18 cellular contexts compared by ENCODE assay signal in genomic region chr3:55813268-55814097, GRCh38.
A peak's percentile ranks its signal among the peaks of the same experiment; 100 is the strongest.
DNase-seq lines count a peak whose midpoint lies in the region; ATAC-seq and TF ChIP-seq lines count a peak whose summit lies in the region.
"Had no signal": no experiment of that assay in that cellular context is flagged by ENCODE, and none has a peak within 500 bp of the region (broad histone marks: within the 10 kb centered on the region; RNA-seq: fewer than 3 reads in every experiment).

No MANE protein-coding gene starts in this region.

- peak; percentile 33 for ATAC-seq in omental fat pad (ENCODE audit: low FRiP score)
- no peak for ATAC-seq in activated T-helper 17 cell treated with anti-CD3 and anti-CD28 coated beads, Interleukin-2, amount 50 U/mL, for 72 hours (replicated peaks)
- ATAC-seq in HG02852 (IDR thresholded peaks at IDR 0.05; ENCODE audit: unreplicated experiment): no peak
- ATAC-seq: GM12878, Panc1, Right ventricle myocardium inferior had no signal

- H3K36me3 ChIP-seq in esophagus muscularis mucosa (no peaks in the 10 kb centered on the region), Karpas-422 (ENCODE audit: insufficient read depth, low read length) (no peaks in the 10 kb centered on the region)
- H3K36me3 ChIP-seq: HAP-1 had no signal

- H2AFZ ChIP-seq in Karpas-422 (ENCODE audit: low read length): no peak overlapping the region
- H2AFZ ChIP-seq: GM23248 had no signal

- no peaks in the 10 kb centered on the region for H3K9me2 ChIP-seq in Karpas-422 (replicated peaks; ENCODE audit: insufficient read depth, low read length)

- H3K9me3 ChIP-seq in esophagus muscularis mucosa (no peaks in the 10 kb centered on the region), Karpas-422 (ENCODE audit: low read length) (no peaks in the 10 kb centered on the region)
- H3K9me3 ChIP-seq: HAP-1 had no signal

- no peaks in the 10 kb centered on the region for H3K27me3 ChIP-seq in esophagus muscularis mucosa
- H3K27me3 ChIP-seq in Karpas-422 (ENCODE audit: low read length): no peaks in the 10 kb centered on the region

- no peak overlapping the region for H3K4me2 ChIP-seq in Karpas-422 (ENCODE audit: low read depth, low read length, poor library complexity, severe bottlenecking)

- no peak overlapping the region for H3K4me3 Mint-ChIP-seq in activated T-helper 17 cell treated with anti-CD3 and anti-CD28 coated beads, Interleukin-2, amount 50 U/mL, for 72 hours

- no peak for TF ChIP-seq CTCF in esophagus muscularis mucosa (IDR thresholded peaks at IDR 0.05)
- TF ChIP-seq CTCF in omental fat pad (IDR thresholded peaks at IDR 0.05): no peak

- H3K9me3 Mint-ChIP-seq in activated T-helper 17 cell treated with anti-CD3 and anti-CD28 coated beads, Interleukin-2, amount 50 U/mL, for 72 hours: no peaks in the 10 kb centered on the region

- intact Hi-C loops in esophagus muscularis mucosa (cut with DNase I): no loop called here

- no peak overlapping the region for H3K9ac ChIP-seq in Karpas-422 (ENCODE audit: low read length)
- H3K9ac ChIP-seq: GM23248 had no signal

- peak; percentile 5 for DNase-seq in AG08395 (ENCODE audit: low spot score)
- peak; percentile 2 for DNase-seq in LoVo (ENCODE audit: low spot score)
- DNase-seq in esophagus muscularis mucosa (ENCODE audit: extremely low spot score): peak; percentile 68
- no peak for DNase-seq in omental fat pad (ENCODE audit: low spot score)
- DNase-seq in midbrain (lab: John Stamatoyannopoulos, UW): no peak
- DNase-seq in Karpas-422: no peak
- DNase-seq: 8988T, DMS 273 treated with DMSO at 0.1 percent for 48 hours, DND-41, GM23248, NCI-H1694 treated with DMSO at 0.1 percent for 48 hours had no signal

- no peak for TF ChIP-seq EP300 in esophagus muscularis mucosa (IDR thresholded peaks at IDR 0.05)

- no peak overlapping the region for H3K27ac Mint-ChIP-seq in activated T-helper 17 cell treated with anti-CD3 and anti-CD28 coated beads, Interleukin-2, amount 50 U/mL, for 72 hours

- peaks cover 2% of the 10 kb centered on the region for H3K27me3 Mint-ChIP-seq in activated T-helper 17 cell treated with anti-CD3 and anti-CD28 coated beads, Interleukin-2, amount 50 U/mL, for 72 hours

- H3K4me1 ChIP-seq in esophagus muscularis mucosa (peaks cover 2 to 16% (median 10%) of the 10 kb centered on the region in 4 donors), Karpas-422 (ENCODE audit: low read length) (peaks cover 28% of the 10 kb centered on the region)
- H3K4me1 ChIP-seq: HAP-1 had no signal

- no peaks in the 10 kb centered on the region for H3K4me1 Mint-ChIP-seq in activated T-helper 17 cell treated with anti-CD3 and anti-CD28 coated beads, Interleukin-2, amount 50 U/mL, for 72 hours

- TF ChIP-seq POLR2A in esophagus muscularis mucosa (IDR thresholded peaks at IDR 0.05; ENCODE audit: low read depth): no peak

- H3K27ac ChIP-seq in esophagus muscularis mucosa (replicated peaks in 1 of 4) (peak overlapping the region in 1 of 4 donors; percentile 34), Karpas-422 (ENCODE audit: low read length) (no peak overlapping the region)
- H3K27ac ChIP-seq: C4-2B, GM23248 had no signal

- no peaks in the 10 kb centered on the region for H3K36me3 Mint-ChIP-seq in activated T-helper 17 cell treated with anti-CD3 and anti-CD28 coated beads, Interleukin-2, amount 50 U/mL, for 72 hours (ENCODE audit: low read depth)

- no peaks in the 10 kb centered on the region for H3K79me2 ChIP-seq in Karpas-422 (ENCODE audit: low read length)

- H3K4me3 ChIP-seq in esophagus muscularis mucosa (no peak overlapping the region), Karpas-422 (ENCODE audit: low read length) (no peak overlapping the region)
- H3K4me3 ChIP-seq: GM12878, GM23248, HAP-1 had no signal

- 83% methylated on average over 3 of the region's 3 CpGs for WGBS in esophagus muscularis mucosa

- no peaks in the 10 kb centered on the region for H4K20me1 ChIP-seq in Karpas-422 (ENCODE audit: insufficient read depth, low read depth, low read length)

Comparison
In these comparisons a context has a peak if more than half of its experiments do, and no peak if none do; other contexts are left out.
1. DNase-seq: peak in AG08395 (single experiment), LoVo (single experiment) and esophagus muscularis mucosa (single experiment); none in omental fat pad (single experiment), midbrain (single experiment) and Karpas-422 (single experiment).